Comparison of ENCODE assay signal across 1 cellular context in genomic region chr19:2977001-2977685, GRCh38.
TF ChIP-seq lines count a peak whose summit lies in the region.

TSS of gene TLE6 (plus strand) at chr19:2977564. CDS start at chr19:2978234, 670 bp downstream.

TF ChIP-seq in K562, 482 proteins besides CTCF, POLR2A, EP300 and RAD21 (continued from another document and continues in another):
- TF ChIP-seq MTA3 (IDR thresholded peaks at IDR 0.05; ENCODE audit: borderline replicate concordance), result no peak
- TF ChIP-seq JUND (IDR thresholded peaks at IDR 0.05; ENCODE audit: borderline replicate concordance, low read depth, low read length), result 0 out of 2 replicates have a peak, but pooled peaks have one; percentile 5
- no peak for TF ChIP-seq JUND (tag; IDR thresholded peaks at IDR 0.05; ENCODE audit: borderline replicate concordance, low read depth, low read length)
- TF ChIP-seq XRCC4 (IDR thresholded peaks at IDR 0.05; ENCODE audit: extremely low read depth, insufficient read depth, insufficient read length), result no peak
- TF ChIP-seq ELK1 (CRISPR knock-in tag; IDR thresholded peaks at IDR 0.05), result no peak
- TF ChIP-seq FIP1L1 (IDR thresholded peaks at IDR 0.05; ENCODE audit: low read depth, low read length, poor library complexity, severe bottlenecking), result no peak
- TF ChIP-seq E2F4 (CRISPR knock-in tag; IDR thresholded peaks at IDR 0.05; ENCODE audit: low read depth), result no peak
- no peak for TF ChIP-seq ESRRB (CRISPR knock-in tag; IDR thresholded peaks at IDR 0.05; ENCODE audit: borderline replicate concordance)
- TF ChIP-seq EP400 (IDR thresholded peaks at IDR 0.05), result peak; percentile 58; the same call in 1 of the 2 replicates
- TF ChIP-seq TCF7 (IDR thresholded peaks at IDR 0.05; ENCODE audit: borderline replicate concordance), result peak; percentile 78; the same call in 1 of the 2 replicates
- no peak for TF ChIP-seq SREBF2 (CRISPR knock-in tag; IDR thresholded peaks at IDR 0.05)
- TF ChIP-seq, protein P1, sequence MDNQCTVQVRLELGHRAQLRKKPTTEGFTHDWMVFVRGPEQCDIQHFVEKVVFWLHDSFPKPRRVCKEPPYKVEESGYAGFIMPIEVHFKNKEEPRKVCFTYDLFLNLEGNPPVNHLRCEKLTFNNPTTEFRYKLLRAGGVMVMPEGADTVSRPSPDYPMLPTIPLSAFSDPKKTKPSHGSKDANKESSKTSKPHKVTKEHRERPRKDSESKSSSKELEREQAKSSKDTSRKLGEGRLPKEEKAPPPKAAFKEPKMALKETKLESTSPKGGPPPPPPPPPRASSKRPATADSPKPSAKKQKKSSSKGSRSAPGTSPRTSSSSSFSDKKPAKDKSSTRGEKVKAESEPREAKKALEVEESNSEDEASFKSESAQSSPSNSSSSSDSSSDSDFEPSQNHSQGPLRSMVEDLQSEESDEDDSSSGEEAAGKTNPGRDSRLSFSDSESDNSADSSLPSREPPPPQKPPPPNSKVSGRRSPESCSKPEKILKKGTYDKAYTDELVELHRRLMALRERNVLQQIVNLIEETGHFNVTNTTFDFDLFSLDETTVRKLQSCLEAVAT (IDR thresholded peaks at IDR 0.05), result no peak
- TF ChIP-seq ZFP1 (CRISPR knock-in tag; IDR thresholded peaks at IDR 0.05), result no peak
- peak; percentile 95 for TF ChIP-seq MYC (IDR thresholded peaks at IDR 0.05; ENCODE audit: low read depth, low read length)
- no peak; the same call in 1 of the 2 replicates for TF ChIP-seq MYC (CRISPR knock-in tag; IDR thresholded peaks at IDR 0.05; ENCODE audit: borderline replicate concordance, low read depth)
- TF ChIP-seq HEY1 (CRISPR knock-in tag; IDR thresholded peaks at IDR 0.05; ENCODE audit: borderline replicate concordance), result no peak
- TF ChIP-seq TAF1 (IDR thresholded peaks at IDR 0.05; ENCODE audit: control insufficient read depth, extremely low read depth, insufficient read depth, low read length, severe bottlenecking), result peak; percentile 22
- TF ChIP-seq ZNF212 (CRISPR knock-in tag; IDR thresholded peaks at IDR 0.05), result no peak
- TF ChIP-seq HDAC1 (IDR thresholded peaks at IDR 0.05), result peak in 1 of 2 experiments; percentile 82; a peak in 2 of 4 replicates
- TF ChIP-seq ZNF766 (CRISPR knock-in tag; conservative IDR thresholded peaks at IDR 0.05), result no peak
- TF ChIP-seq BACH1 (tag; IDR thresholded peaks at IDR 0.05), result no peak
- TF ChIP-seq PTBP1 (IDR thresholded peaks at IDR 0.05; ENCODE audit: low read depth, low read length), result no peak
- TF ChIP-seq, protein P2, sequence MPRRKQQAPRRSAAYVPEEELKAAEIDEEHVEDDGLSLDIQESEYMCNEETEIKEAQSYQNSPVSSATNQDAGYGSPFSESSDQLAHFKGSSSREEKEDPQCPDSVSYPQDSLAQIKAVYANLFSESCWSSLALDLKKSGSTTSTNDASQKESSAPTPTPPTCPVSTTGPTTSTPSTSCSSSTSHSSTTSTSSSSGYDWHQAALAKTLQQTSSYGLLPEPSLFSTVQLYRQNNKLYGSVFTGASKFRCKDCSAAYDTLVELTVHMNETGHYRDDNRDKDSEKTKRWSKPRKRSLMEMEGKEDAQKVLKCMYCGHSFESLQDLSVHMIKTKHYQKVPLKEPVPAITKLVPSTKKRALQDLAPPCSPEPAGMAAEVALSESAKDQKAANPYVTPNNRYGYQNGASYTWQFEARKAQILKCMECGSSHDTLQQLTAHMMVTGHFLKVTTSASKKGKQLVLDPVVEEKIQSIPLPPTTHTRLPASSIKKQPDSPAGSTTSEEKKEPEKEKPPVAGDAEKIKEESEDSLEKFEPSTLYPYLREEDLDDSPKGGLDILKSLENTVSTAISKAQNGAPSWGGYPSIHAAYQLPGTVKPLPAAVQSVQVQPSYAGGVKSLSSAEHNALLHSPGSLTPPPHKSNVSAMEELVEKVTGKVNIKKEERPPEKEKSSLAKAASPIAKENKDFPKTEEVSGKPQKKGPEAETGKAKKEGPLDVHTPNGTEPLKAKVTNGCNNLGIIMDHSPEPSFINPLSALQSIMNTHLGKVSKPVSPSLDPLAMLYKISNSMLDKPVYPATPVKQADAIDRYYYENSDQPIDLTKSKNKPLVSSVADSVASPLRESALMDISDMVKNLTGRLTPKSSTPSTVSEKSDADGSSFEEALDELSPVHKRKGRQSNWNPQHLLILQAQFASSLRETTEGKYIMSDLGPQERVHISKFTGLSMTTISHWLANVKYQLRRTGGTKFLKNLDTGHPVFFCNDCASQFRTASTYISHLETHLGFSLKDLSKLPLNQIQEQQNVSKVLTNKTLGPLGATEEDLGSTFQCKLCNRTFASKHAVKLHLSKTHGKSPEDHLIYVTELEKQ (CRISPR knock-in tag; IDR thresholded peaks at IDR 0.05), result no peak
- no peak for TF ChIP-seq PYGO2 (tag; IDR thresholded peaks at IDR 0.05)
- no peak for TF ChIP-seq ETV6 (IDR thresholded peaks at IDR 0.05; ENCODE audit: borderline replicate concordance in 1 of 2, low read depth in 2 of 2, low read length in 1 of 2)
- TF ChIP-seq ETV6 (CRISPR knock-in tag; IDR thresholded peaks at IDR 0.05; ENCODE audit: borderline replicate concordance), result no peak
- TF ChIP-seq, protein P3, sequence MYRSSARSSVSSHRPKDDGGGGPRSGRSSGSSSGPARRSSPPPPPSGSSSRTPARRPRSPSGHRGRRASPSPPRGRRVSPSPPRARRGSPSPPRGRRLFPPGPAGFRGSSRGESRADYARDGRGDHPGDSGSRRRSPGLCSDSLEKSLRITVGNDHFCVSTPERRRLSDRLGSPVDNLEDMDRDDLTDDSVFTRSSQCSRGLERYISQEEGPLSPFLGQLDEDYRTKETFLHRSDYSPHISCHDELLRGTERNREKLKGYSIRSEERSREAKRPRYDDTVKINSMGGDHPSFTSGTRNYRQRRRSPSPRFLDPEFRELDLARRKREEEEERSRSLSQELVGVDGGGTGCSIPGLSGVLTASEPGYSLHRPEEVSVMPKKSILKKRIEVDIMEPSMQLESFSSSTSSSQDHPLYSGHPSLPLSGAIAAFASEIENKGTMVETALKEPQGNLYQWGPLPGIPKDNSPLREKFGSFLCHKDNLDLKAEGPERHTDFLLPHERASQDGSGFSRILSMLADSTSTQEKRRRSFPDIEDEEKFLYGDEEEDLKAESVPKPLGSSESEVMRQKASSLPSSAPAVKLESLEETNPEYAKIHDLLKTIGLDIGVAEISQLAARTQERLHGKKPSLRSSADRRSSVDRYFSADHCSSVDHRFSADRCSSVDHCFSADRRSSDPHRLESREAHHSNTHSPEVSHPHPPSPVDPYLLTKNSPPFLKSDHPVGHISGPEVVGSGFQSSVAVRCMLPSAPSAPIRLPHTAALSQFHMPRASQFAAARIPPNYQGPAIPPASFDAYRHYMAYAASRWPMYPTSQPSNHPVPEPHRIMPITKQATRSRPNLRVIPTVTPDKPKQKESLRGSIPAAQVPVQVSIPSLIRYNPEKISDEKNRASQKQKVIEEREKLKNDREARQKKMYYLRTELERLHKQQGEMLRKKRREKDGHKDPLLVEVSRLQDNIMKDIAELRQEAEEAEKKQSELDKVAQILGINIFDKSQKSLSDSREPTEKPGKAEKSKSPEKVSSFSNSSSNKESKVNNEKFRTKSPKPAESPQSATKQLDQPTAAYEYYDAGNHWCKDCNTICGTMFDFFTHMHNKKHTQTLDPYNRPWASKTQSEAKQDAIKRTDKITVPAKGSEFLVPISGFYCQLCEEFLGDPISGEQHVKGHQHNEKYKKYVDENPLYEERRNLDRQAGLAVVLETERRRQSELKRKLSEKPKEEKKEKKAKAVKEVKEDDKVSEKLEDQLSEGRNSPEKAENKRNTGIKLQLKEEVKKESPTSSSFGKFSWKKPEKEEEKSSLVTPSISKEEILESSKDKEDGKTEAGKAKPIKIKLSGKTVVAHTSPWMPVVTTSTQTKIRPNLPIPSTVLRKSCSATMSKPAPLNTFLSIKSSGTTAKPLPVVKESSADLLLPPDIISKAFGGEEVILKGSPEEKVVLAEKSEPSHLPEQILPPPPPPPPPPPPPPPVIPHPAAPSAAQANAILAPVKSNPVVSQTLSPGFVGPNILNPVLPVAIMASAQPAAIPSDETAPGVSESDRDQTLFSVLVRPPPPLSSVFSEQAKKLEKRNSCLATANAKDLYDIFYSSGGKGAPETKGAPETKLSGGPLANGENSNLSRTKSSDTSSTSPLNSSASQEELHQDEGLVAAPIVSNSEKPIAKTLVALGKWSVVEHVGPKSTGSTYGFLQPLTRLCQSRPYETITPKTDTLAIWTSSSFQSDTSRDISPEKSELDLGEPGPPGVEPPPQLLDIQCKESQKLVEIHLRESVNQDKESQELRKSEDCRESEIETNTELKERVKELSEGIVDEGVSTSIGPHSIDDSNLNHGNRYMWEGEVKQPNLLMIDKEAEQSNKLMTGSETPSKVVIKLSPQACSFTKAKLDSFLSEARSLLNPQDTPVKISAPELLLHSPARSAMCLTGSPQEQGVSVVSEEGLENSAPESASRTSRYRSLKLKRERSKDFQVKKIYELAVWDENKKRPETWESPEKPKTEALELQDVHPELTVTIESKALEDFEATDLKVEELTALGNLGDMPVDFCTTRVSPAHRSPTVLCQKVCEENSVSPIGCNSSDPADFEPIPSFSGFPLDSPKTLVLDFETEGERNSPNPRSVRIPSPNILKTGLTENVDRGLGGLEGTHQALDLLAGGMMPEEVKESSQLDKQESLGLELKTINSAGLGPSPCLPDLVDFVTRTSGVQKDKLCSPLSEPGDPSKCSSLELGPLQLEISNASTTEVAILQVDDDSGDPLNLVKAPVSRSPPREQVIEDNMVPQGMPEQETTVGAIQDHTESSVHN (IDR thresholded peaks at IDR 0.05; ENCODE audit: borderline replicate concordance in 1 of 2, low read depth in 1 of 2), result no peak
- TF ChIP-seq MITF (IDR thresholded peaks at IDR 0.05), result peak; percentile 47; the same call in 1 of the 2 replicates
- TF ChIP-seq NCOA2 (IDR thresholded peaks at IDR 0.05; ENCODE audit: partially characterized antibody in 2 of 2), result no peak
- no peak for TF ChIP-seq PRMT5 (CRISPR knock-in tag; IDR thresholded peaks at IDR 0.05)
- no peak for TF ChIP-seq SRSF3 (IDR thresholded peaks at IDR 0.05; ENCODE audit: insufficient read depth, low read length)
- TF ChIP-seq ZBTB8A (IDR thresholded peaks at IDR 0.05; ENCODE audit: partially characterized antibody), result no peak
- no peak for TF ChIP-seq MYBL2 (IDR thresholded peaks at IDR 0.05; ENCODE audit: low read depth)
- TF ChIP-seq MYBL2 (CRISPR knock-in tag; IDR thresholded peaks at IDR 0.05; ENCODE audit: borderline replicate concordance), result no peak
- TF ChIP-seq, protein P4, sequence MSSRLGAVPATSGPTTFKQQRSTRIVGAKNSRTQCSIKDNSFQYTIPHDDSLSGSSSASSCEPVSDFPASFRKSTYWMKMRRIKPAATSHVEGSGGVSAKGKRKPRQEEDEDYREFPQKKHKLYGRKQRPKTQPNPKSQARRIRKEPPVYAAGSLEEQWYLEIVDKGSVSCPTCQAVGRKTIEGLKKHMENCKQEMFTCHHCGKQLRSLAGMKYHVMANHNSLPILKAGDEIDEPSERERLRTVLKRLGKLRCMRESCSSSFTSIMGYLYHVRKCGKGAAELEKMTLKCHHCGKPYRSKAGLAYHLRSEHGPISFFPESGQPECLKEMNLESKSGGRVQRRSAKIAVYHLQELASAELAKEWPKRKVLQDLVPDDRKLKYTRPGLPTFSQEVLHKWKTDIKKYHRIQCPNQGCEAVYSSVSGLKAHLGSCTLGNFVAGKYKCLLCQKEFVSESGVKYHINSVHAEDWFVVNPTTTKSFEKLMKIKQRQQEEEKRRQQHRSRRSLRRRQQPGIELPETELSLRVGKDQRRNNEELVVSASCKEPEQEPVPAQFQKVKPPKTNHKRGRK (tag; IDR thresholded peaks at IDR 0.05), result no peak
- no peak for TF ChIP-seq ZFP30 (CRISPR knock-in tag; IDR thresholded peaks at IDR 0.05; ENCODE audit: borderline replicate concordance)
- TF ChIP-seq ETV1 (tag; conservative IDR thresholded peaks at IDR 0.05; ENCODE audit: low read depth), result peak; percentile 64
- peak; percentile 90 for TF ChIP-seq TFAP4 (CRISPR knock-in tag; IDR thresholded peaks at IDR 0.05; ENCODE audit: borderline replicate concordance)
- TF ChIP-seq BRCA1 (IDR thresholded peaks at IDR 0.05), result no peak
- TF ChIP-seq BRCA1 (CRISPR knock-in tag; IDR thresholded peaks at IDR 0.05), result no peak
- TF ChIP-seq MED1 (CRISPR knock-in tag; IDR thresholded peaks at IDR 0.05; ENCODE audit: borderline replicate concordance), result no peak
- TF ChIP-seq ZFX (CRISPR knock-in tag; IDR thresholded peaks at IDR 0.05), result peak; percentile 11; the same call in 1 of the 2 replicates
- peak; percentile 77 for TF ChIP-seq RBFOX2 (IDR thresholded peaks at IDR 0.05; ENCODE audit: low read depth, low read length)
